1 cellular context compared by ENCODE assay signal in the genomic region with DNA sequence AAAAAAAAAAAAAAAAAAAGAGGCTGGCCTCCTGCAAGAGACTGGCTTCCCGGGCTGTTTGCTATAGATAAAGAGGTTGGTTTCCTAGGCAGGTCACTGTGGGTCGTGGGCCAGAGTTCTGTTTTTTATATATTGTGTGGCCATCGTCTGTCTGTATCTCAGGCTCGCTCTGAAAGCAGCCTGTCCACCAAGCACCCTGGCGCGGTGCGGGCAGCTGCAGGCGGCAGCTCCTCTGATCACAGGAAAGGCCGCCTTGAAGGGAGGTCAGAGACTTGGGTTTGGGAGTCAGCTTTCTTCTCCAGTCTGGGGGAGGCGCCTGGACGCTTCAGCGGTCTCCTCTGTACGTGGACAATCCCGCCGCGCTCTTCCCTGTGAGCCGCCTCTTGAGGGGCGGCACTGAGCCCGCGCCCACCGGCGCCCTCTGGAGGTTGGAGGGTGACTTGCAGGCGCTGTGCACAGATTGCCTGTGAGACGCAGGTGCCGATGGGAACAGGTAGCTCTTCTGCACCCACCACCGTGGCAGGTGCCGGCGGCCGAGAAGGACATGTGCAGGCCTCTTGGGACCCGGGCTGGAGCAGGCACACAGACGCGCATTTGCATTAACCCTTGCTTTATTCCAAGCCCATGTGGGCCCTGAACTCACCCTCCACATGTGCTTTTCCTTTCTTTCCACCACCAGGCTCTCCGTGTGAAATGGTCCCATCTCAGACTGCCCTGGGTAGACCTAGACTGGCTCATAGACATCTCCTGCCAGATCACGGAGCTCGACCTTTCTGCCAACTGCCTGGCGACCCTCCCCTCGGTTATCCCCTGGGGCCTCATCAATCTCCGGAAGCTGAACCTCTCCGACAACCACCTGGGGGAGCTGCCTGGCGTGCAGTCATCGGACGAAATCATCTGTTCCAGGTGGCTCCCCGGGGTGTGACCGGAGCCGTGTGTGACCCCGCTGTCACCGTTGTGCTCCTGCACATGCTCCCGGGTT.
TF ChIP-seq lines count a peak whose summit lies in the region.

No MANE protein-coding gene starts in this region.

TF ChIP-seq in SK-N-SH, 30 proteins besides CTCF, POLR2A, EP300 and RAD21:
- TF ChIP-seq, protein P1, sequence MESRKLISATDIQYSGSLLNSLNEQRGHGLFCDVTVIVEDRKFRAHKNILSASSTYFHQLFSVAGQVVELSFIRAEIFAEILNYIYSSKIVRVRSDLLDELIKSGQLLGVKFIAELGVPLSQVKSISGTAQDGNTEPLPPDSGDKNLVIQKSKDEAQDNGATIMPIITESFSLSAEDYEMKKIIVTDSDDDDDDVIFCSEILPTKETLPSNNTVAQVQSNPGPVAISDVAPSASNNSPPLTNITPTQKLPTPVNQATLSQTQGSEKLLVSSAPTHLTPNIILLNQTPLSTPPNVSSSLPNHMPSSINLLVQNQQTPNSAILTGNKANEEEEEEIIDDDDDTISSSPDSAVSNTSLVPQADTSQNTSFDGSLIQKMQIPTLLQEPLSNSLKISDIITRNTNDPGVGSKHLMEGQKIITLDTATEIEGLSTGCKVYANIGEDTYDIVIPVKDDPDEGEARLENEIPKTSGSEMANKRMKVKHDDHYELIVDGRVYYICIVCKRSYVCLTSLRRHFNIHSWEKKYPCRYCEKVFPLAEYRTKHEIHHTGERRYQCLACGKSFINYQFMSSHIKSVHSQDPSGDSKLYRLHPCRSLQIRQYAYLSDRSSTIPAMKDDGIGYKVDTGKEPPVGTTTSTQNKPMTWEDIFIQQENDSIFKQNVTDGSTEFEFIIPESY (IDR thresholded peaks at IDR 0.05; ENCODE audit: borderline replicate concordance, low read depth), result no peak
- no peak for TF ChIP-seq RFX5 (IDR thresholded peaks at IDR 0.05; ENCODE audit: low read length)
- TF ChIP-seq NRF1 (IDR thresholded peaks at IDR 0.05; ENCODE audit: low read depth, low read length), result no peak
- no peak for TF ChIP-seq MEF2A (IDR thresholded peaks at IDR 0.05; ENCODE audit: borderline replicate concordance, low read depth)
- peak; percentile 73 for TF ChIP-seq SMC3 (IDR thresholded peaks at IDR 0.05; ENCODE audit: low read depth, low read length)
- peak; percentile 51; the same call in 1 of the 2 replicates for TF ChIP-seq MXI1 (IDR thresholded peaks at IDR 0.05; ENCODE audit: low read depth, low read length)
- 0 out of 2 replicates have a peak, but pooled peaks have one; percentile 31 for TF ChIP-seq POLR2AphosphoS5 (IDR thresholded peaks at IDR 0.05; ENCODE audit: low read depth, low read length)
- no peak for TF ChIP-seq TCF12 (IDR thresholded peaks at IDR 0.05)
- TF ChIP-seq, protein P2, sequence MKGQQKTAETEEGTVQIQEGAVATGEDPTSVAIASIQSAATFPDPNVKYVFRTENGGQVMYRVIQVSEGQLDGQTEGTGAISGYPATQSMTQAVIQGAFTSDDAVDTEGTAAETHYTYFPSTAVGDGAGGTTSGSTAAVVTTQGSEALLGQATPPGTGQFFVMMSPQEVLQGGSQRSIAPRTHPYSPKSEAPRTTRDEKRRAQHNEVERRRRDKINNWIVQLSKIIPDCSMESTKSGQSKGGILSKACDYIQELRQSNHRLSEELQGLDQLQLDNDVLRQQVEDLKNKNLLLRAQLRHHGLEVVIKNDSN (IDR thresholded peaks at IDR 0.05; ENCODE audit: borderline replicate concordance, low read depth), result no peak
- peak; percentile 23 for TF ChIP-seq CHD2 (IDR thresholded peaks at IDR 0.05; ENCODE audit: low read length, partially characterized antibody)
- TF ChIP-seq, protein P3, sequence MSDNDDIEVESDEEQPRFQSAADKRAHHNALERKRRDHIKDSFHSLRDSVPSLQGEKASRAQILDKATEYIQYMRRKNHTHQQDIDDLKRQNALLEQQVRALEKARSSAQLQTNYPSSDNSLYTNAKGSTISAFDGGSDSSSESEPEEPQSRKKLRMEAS (IDR thresholded peaks at IDR 0.05; ENCODE audit: low read depth), result peak; percentile 59; the same call in 1 of the 2 replicates
- TF ChIP-seq TEAD4 (IDR thresholded peaks at IDR 0.05; ENCODE audit: borderline replicate concordance, insufficient read depth), result 0 out of 2 replicates have a peak, but pooled peaks have one; percentile 11
- no peak for TF ChIP-seq YY1 (IDR thresholded peaks at IDR 0.05; ENCODE audit: low read depth)
- no peak for TF ChIP-seq FOXM1 (IDR thresholded peaks at IDR 0.05; ENCODE audit: low read depth)
